Comparison of ENCODE assay signal across 26 cellular contexts in genomic region chr2:213080969-213081617, GRCh38.
"Had no signal": no experiment of that assay in that cellular context is flagged by ENCODE, and none has a peak within 500 bp of the region (broad histone marks: within the 10 kb centered on the region; RNA-seq: fewer than 3 reads in every experiment).

No MANE protein-coding gene starts in this region.

- H3K9me3 ChIP-seq: ascending aorta, right atrium auricular region, stomach, thyroid gland, upper lobe of right lung had no signal

- H3K36me3 Mint-ChIP-seq: activated naive CD4-positive, alpha-beta T cell treated with anti-CD3 and anti-CD28 coated beads, Interleukin-2, amount 50 U/mL, for 72 hours; brain; naive thymus-derived CD4-positive, alpha-beta T cell had no signal

- H3K4me3 Mint-ChIP-seq: activated B cell treated with CpG ODN at 0.5 μM for 24 hours; activated CD8-positive, alpha-beta T cell treated with anti-CD3 and anti-CD28 coated beads for 36 hours; brain; mesothelial cell of epicardium; naive thymus-derived CD4-positive, alpha-beta T cell; neural progenitor cell; stimulated activated naive B cell treated with anti-CD40 and anti-IgM and Interleukin-4, amounts not matched to agents 10 μg/mL and 1 μg/mL and 100 μg/mL, for 72 hours had no signal

- H3K9me3 Mint-ChIP-seq: activated B cell treated with CpG ODN at 0.5 μM for 24 hours, brain, mesothelial cell of epicardium, neural progenitor cell had no signal

- H3K27me3 Mint-ChIP-seq: activated B cell treated with CpG ODN at 0.5 μM for 24 hours; activated CD8-positive, alpha-beta T cell treated with anti-CD3 and anti-CD28 coated beads for 36 hours; brain; naive thymus-derived CD4-positive, alpha-beta T cell; stimulated activated naive B cell treated with anti-CD40 and anti-IgM and Interleukin-4, amounts not matched to agents 10 μg/mL and 1 μg/mL and 100 μg/mL, for 72 hours had no signal

- H3K27ac ChIP-seq: ascending aorta, cardiac muscle cell, neural progenitor cell, right atrium auricular region, stomach, thyroid gland, upper lobe of right lung had no signal

- H3K4me1 ChIP-seq: right atrium auricular region, upper lobe of right lung had no signal

- H3K4me1 Mint-ChIP-seq: brain had no signal

- DNase-seq: activated B cell treated with CpG ODN at 0.5 μM for 24 hours; activated CD4-positive, alpha-beta T cell treated with anti-CD3 and anti-CD28 coated beads, Interleukin-2, amount 50 U/mL, for 1 hour; activated CD8-positive, alpha-beta T cell treated with anti-CD3 and anti-CD28 coated beads for 36 hours; activated naive CD4-positive, alpha-beta T cell; activated T-cell treated with anti-CD3 and anti-CD28 coated beads, Interleukin-2, amount 50 U/mL, for 48 hours; cerebellar nuclear complex; cortex of kidney; head of caudate nucleus; hippocampal formation; kidney; naive thymus-derived CD4-positive, alpha-beta T cell; occipital lobe; stimulated activated CD4-positive, alpha-beta T cell treated with anti-CD3 and anti-CD28 coated beads, Interleukin-15, amount 100 ng/mL, for 24 hours; stimulated activated CD4-positive, alpha-beta T cell treated with anti-CD3 and anti-CD28 coated beads, Interleukin-2, amount 100 ng/mL, for 24 hours; stimulated activated naive B cell treated with anti-CD40 and anti-IgM and Interleukin-4, amounts not matched to agents 10 μg/mL and 1 μg/mL and 100 μg/mL, for 72 hours; stomach; T-helper 2 cell; thyroid gland; upper lobe of right lung had no signal

- ATAC-seq: activated CD8-positive, alpha-beta T cell treated with anti-CD3 and anti-CD28 coated beads for 36 hours; activated naive CD4-positive, alpha-beta T cell treated with anti-CD3 and anti-CD28 coated beads, Interleukin-2, amount 50 U/mL, for 72 hours; naive thymus-derived CD4-positive, alpha-beta T cell; stimulated activated naive B cell treated with anti-CD40 and anti-IgM and Interleukin-4, amounts not matched to agents 10 μg/mL and 1 μg/mL and 100 μg/mL, for 72 hours; upper lobe of right lung had no signal

- H3K4me3 ChIP-seq: ascending aorta, cardiac muscle cell, neural progenitor cell, right atrium auricular region, stomach, thyroid gland, upper lobe of right lung had no signal

- H3K36me3 ChIP-seq: ascending aorta, cardiac muscle cell, neural progenitor cell, right atrium auricular region, stomach, thyroid gland, upper lobe of right lung had no signal
